1 cellular context compared by ENCODE assay signal in the genomic region with DNA sequence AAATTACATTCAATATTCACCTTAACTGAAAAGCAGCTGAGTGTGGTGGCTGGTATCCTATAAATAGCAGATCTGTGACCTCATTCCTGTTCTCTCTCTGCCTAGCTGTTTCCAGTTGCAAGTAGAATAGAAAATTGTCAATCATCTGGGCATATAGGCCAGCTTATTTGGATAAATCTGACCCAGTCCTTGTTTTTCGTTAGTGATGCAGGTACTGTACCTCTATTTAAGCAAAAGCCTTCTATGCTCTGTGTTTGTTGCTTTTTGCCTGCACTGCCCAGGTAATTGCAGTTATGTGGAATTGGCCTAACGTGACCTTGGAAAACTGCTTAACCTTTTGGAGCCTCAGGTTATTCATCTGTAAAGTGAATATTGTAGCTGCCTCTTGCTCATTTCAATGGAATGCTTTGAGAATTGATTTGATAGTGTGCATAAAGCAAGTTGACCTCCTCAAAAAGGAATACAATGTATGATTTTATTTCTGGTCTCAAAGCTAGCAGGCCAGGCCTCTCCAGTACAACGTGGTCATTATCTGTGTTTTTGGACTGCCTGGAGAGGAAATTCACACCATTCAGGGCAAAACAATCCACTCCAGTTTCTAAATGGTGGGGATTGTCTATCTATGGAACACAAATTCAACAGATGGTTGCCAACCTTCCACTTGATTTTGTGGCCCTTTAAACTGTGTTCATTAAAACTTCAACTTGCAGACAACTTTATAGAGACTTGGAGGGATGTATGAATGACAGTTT.
TF ChIP-seq lines count a peak whose summit lies in the region.

No MANE protein-coding gene starts in this region.

TF ChIP-seq in K562, 482 proteins besides CTCF, POLR2A, EP300 and RAD21 (continued from another document):
- TF ChIP-seq, protein P1, sequence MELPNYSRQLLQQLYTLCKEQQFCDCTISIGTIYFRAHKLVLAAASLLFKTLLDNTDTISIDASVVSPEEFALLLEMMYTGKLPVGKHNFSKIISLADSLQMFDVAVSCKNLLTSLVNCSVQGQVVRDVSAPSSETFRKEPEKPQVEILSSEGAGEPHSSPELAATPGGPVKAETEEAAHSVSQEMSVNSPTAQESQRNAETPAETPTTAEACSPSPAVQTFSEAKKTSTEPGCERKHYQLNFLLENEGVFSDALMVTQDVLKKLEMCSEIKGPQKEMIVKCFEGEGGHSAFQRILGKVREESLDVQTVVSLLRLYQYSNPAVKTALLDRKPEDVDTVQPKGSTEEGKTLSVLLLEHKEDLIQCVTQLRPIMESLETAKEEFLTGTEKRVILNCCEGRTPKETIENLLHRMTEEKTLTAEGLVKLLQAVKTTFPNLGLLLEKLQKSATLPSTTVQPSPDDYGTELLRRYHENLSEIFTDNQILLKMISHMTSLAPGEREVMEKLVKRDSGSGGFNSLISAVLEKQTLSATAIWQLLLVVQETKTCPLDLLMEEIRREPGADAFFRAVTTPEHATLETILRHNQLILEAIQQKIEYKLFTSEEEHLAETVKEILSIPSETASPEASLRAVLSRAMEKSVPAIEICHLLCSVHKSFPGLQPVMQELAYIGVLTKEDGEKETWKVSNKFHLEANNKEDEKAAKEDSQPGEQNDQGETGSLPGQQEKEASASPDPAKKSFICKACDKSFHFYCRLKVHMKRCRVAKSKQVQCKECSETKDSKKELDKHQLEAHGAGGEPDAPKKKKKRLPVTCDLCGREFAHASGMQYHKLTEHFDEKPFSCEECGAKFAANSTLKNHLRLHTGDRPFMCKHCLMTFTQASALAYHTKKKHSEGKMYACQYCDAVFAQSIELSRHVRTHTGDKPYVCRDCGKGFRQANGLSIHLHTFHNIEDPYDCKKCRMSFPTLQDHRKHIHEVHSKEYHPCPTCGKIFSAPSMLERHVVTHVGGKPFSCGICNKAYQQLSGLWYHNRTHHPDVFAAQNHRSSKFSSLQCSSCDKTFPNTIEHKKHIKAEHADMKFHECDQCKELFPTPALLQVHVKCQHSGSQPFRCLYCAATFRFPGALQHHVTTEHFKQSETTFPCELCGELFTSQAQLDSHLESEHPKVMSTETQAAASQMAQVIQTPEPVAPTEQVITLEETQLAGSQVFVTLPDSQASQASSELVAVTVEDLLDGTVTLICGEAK (IDR thresholded peaks at IDR 0.05), result peak; percentile 65
- TF ChIP-seq, protein P1 (CRISPR knock-in tag; IDR thresholded peaks at IDR 0.05), result no peak
- no peak for TF ChIP-seq ZNF561 (CRISPR knock-in tag; conservative IDR thresholded peaks at IDR 0.05)
